ENCODE assay signal across 7 cellular contexts in genomic region chr17:59332890-59333377, GRCh38. TPM values are rescaled to one million over a fixed set of nuclear protein-coding genes. Genes with fewer than 3 reads are reported as not detected.
DNase-seq lines count a peak whose midpoint lies in the region; ATAC-seq and TF ChIP-seq lines count a peak whose summit lies in the region.

No MANE protein-coding gene starts in this region.

- H3K27ac ChIP-seq in right cardiac atrium (ENCODE audit: low read length), result peak overlapping the region; percentile 88

- peak overlapping the region; percentile 92 for H3K4me3 Mint-ChIP-seq in HFFc6

- H3K36me3 Mint-ChIP-seq in HFFc6 (ENCODE audit: low read depth), result no peaks in the 10 kb centered on the region
- H3K36me3 Mint-ChIP-seq in activated naive CD4-positive, alpha-beta T cell treated with anti-CD3 and anti-CD28 coated beads, Interleukin-2, amount 50 U/mL, for 72 hours, result no peaks in the 10 kb centered on the region

- TF ChIP-seq CTCF in HFFc6 (IDR thresholded peaks at IDR 0.05) (no peak), retinal pigment epithelial cell (conservative IDR thresholded peaks at IDR 0.05; ENCODE audit: low read depth, low read length) (no peak), GM13976 (IDR thresholded peaks at IDR 0.05; ENCODE audit: borderline replicate concordance, control extremely low read depth, extremely low read depth, insufficient read depth, missing control alignments) (no peak)

- H3K4me1 Mint-ChIP-seq in HFFc6 (ENCODE audit: low read depth), result peaks cover 42% of the 10 kb centered on the region

- in situ Hi-C loops in GM13976 (cut with MboI; ENCODE audit: low sequenced_read_pairs, unreplicated experiment), result no loop called here

- H3K4me1 ChIP-seq in right cardiac atrium (ENCODE audit: control insufficient read depth, insufficient read depth, low read length), result peaks cover 18% of the 10 kb centered on the region

- no peaks in the 10 kb centered on the region for H3K9me3 ChIP-seq in right cardiac atrium (ENCODE audit: control insufficient read depth, low read length)

- peaks cover 5% of the 10 kb centered on the region; the same call in 1 of the 2 replicates for H3K27me3 Mint-ChIP-seq in HFFc6 (ENCODE audit: insufficient read depth)

- no peaks in the 10 kb centered on the region for H3K27me3 ChIP-seq in right cardiac atrium (ENCODE audit: control insufficient read depth, insufficient read depth)

- intact Hi-C loops in right cardiac atrium (cut with DNase I), result loop anchor here in 3 of 4 donors (2.0 to 10.0 kb wide), 5 partner anchors 34 to 104 kb away; no protein-coding TSS in a partner anchor

- WGBS in right cardiac atrium, result 16% methylated on average over 8 of the region's 8 CpGs

- DNase-seq in HFFc6 (no peak), right cardiac atrium (peak; percentile 27 to 64 (median 60)), retinal pigment epithelial cell (ENCODE audit: low read depth) (no peak), NCI-H82 treated with DMSO at 0.1 percent for 48 hours (lab: John Stamatoyannopoulos, UW; ENCODE audit: unreplicated experiment) (no peak), GM13976 (ENCODE audit: low spot score) (no peak)
- DNase-seq in activated naive CD4-positive, alpha-beta T cell treated with anti-CD3 and anti-CD28 coated beads, Interleukin-2, amount 50 U/mL, for 72 hours (ENCODE audit: low spot score in 2 of 2), result no peak

- no peaks in the 10 kb centered on the region for H3K9me3 Mint-ChIP-seq in HFFc6
- H3K9me3 Mint-ChIP-seq in activated naive CD4-positive, alpha-beta T cell treated with anti-CD3 and anti-CD28 coated beads, Interleukin-2, amount 50 U/mL, for 72 hours, result no peaks in the 10 kb centered on the region

- H3K4me3 ChIP-seq in right cardiac atrium (ENCODE audit: low read length) (peak overlapping the region; percentile 93), retinal pigment epithelial cell (ENCODE audit: low read length) (peak overlapping the region; percentile 75)

- H3K27ac Mint-ChIP-seq in HFFc6, result peak overlapping the region; percentile 60
- H3K27ac Mint-ChIP-seq in activated naive CD4-positive, alpha-beta T cell treated with anti-CD3 and anti-CD28 coated beads, Interleukin-2, amount 50 U/mL, for 72 hours, result peak overlapping the region; percentile 66 to 83

- no peak for ATAC-seq in activated naive CD4-positive, alpha-beta T cell treated with anti-CD3 and anti-CD28 coated beads, Interleukin-2, amount 50 U/mL, for 72 hours
- ATAC-seq in right cardiac atrium, result peak; percentile 1 to 4
- no peak for ATAC-seq in GM19467 (IDR thresholded peaks at IDR 0.05; ENCODE audit: unreplicated experiment)

RNA-seq across cellular contexts. Expression of gene YPEL2, which starts 1.5 kb away (rescaled TPM):
- total RNA-seq in HFFc6 (2021; fragmentation: NEBNext Ultra II Directional; extraction: Animal tissue kit (Norgen Biotek cat#: 25700)), result 1 to 10 TPM; 2.9 to 8.8 (median 4.6) TPM
- 1 to 10 TPM; 6.6 to 7.0 TPM for total RNA-seq in activated naive CD4-positive, alpha-beta T cell treated with anti-CD3 and anti-CD28 coated beads, Interleukin-2, amount 50 U/mL, for 72 hours
- total RNA-seq in right cardiac atrium, result 10 to 100 TPM; 14.5 to 33.9 (median 23.2) TPM
- 12.5 TPM for polyA plus RNA-seq in right cardiac atrium

Comparison
In these comparisons a context has a peak if more than half of its experiments do, and no peak if none do; other contexts are left out.
1. DNase-seq: peak in right cardiac atrium (3 of 3); none in HFFc6 (single experiment), activated naive CD4-positive, alpha-beta T cell treated with anti-CD3 and anti-CD28 coated beads, Interleukin-2, amount 50 U/mL, for 72 hours (0 of 2), retinal pigment epithelial cell (single experiment), NCI-H82 treated with DMSO at 0.1 percent for 48 hours (single experiment) and GM13976 (single experiment).
2. ATAC-seq: peak in right cardiac atrium (2 of 2); none in activated naive CD4-positive, alpha-beta T cell treated with anti-CD3 and anti-CD28 coated beads, Interleukin-2, amount 50 U/mL, for 72 hours (0 of 2) and GM19467 (single experiment).